In genomic region chr15:55196458-55197361, GRCh38 we compare ENCODE assay signal across 8 cellular contexts.
DNase-seq lines count a peak whose midpoint lies in the region; ATAC-seq, FAIRE-seq and TF ChIP-seq lines count a peak whose summit lies in the region.

Gene RSL24D1 (minus strand): TSS chr15:55196941. CDS start chr15:55196890, 51 bp downstream.

- TF ChIP-seq CTCF in AG10803 (conservative IDR thresholded peaks at IDR 0.05; ENCODE audit: low read length) = peak; percentile 52

- FAIRE-seq in islet of Langerhans (lab: Jason Lieb, UNC) = peak; percentile 99

- H3K4me3 ChIP-seq in AG10803 (ENCODE audit: low read length) = peak within 1 kb of the TSS; percentile 92

- DNase-seq in AG10803 (ENCODE audit: low read depth) (peak; percentile 98), NCI-H345 (lab: John Stamatoyannopoulos, UW) (peak; percentile 95), cerebellar cortex (ENCODE audit: low spot score) (peak; percentile 99)
- peak; percentile 83 to 92 (median 91) for DNase-seq in activated CD4-positive, CD25-positive, alpha-beta regulatory T cell (lab: John Stamatoyannopoulos, UW)
- DNase-seq in stimulated activated CD4-positive, alpha-beta T cell treated with anti-CD3 and anti-CD28 coated beads, Interleukin-12 subunit alpha, Interleukin-12 subunit beta, amount 100 ng/mL, for 4 hours = peak; percentile 93

- peak; percentile 97 for ATAC-seq in GM19023 (IDR thresholded peaks at IDR 0.05; ENCODE audit: unreplicated experiment)
- ATAC-seq in HG03280 (IDR thresholded peaks at IDR 0.05; ENCODE audit: unreplicated experiment) = peak; percentile 98

Comparison
In these comparisons a context has a peak if more than half of its experiments do, and no peak if none do; other contexts are left out.
1. Peak in every context shown above with its lines: DNase-seq, ATAC-seq and H3K4me3 ChIP-seq.